Comparison of ENCODE assay signal across 11 cellular contexts in the genomic region with DNA sequence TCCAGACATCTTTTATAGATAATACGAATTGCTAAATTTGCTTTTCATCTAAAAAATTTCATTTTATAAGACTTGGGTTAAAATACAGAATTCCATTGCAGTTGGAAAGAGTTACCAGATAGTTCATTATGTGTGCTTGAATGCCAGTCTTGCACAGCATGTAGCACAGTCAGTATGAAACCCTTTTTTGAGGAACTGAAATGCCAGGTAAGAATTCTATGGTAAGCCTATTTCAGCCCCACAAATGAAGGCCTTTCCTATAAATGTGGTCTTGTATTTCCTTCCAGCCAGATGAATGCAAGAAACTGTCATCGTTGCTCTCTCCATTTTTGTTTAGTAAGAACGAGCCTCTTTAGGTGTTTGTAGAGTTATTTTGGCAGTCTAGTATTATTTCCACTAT.
DNase-seq lines count a peak whose midpoint lies in the region; ATAC-seq and TF ChIP-seq lines count a peak whose summit lies in the region.
"Had no signal": no experiment of that assay in that cellular context is flagged by ENCODE, and none has a peak within 500 bp of the region (broad histone marks: within the 10 kb centered on the region; RNA-seq: fewer than 3 reads in every experiment).

No MANE protein-coding gene starts in this region.

- H3K27ac Mint-ChIP-seq in activated CD4-positive, alpha-beta T cell treated with anti-CD3 and anti-CD28 coated beads, Interleukin-2, amount 10 ng/mL, durations not matched to agents 24 days and 14 days, result no peak overlapping the region
- H3K27ac Mint-ChIP-seq: T-cell had no signal

- no peaks in the 10 kb centered on the region for H3K4me1 Mint-ChIP-seq in activated CD4-positive, alpha-beta T cell treated with anti-CD3 and anti-CD28 coated beads, Interleukin-2, amount 10 ng/mL, durations not matched to agents 24 days and 14 days

- no peaks in the 10 kb centered on the region for H3K9me3 ChIP-seq in left lung
- no peaks in the 10 kb centered on the region for H3K9me3 ChIP-seq in mucosa of descending colon

- intact Hi-C loops in left lung (cut with DNase I), result no loop called here
- intact Hi-C loops in activated CD4-positive, alpha-beta T cell treated with anti-CD3 and anti-CD28 coated beads, Interleukin-2, amount 10 ng/mL, durations not matched to agents 24 days and 14 days (cut with micrococcal nuclease), result no loop called here
- intact Hi-C loops in mucosa of descending colon (cut with DNase I, micrococcal nuclease), result no loop called here

- TF ChIP-seq CTCF in left lung (IDR thresholded peaks at IDR 0.05) (no peak), mucosa of descending colon (IDR thresholded peaks at IDR 0.05) (no peak)

- peak; percentile 79 for DNase-seq in RPMI8226
- no peak for DNase-seq in left lung
- no peak for DNase-seq in KBM-7
- no peak for DNase-seq in activated CD4-positive, alpha-beta T cell treated with anti-CD3 and anti-CD28 coated beads, Interleukin-2, amount 10 ng/mL, durations not matched to agents 24 days and 14 days
- no peak for DNase-seq in mucosa of descending colon
- DNase-seq: kidney glomerular epithelial cell, T-cell had no signal

- no peaks in the 10 kb centered on the region for H3K9me3 Mint-ChIP-seq in activated CD4-positive, alpha-beta T cell treated with anti-CD3 and anti-CD28 coated beads, Interleukin-2, amount 10 ng/mL, durations not matched to agents 24 days and 14 days
- H3K9me3 Mint-ChIP-seq: T-cell had no signal

- H3K27me3 ChIP-seq in left lung, result no peaks in the 10 kb centered on the region

- no peaks in the 10 kb centered on the region for H3K27me3 Mint-ChIP-seq in activated CD4-positive, alpha-beta T cell treated with anti-CD3 and anti-CD28 coated beads, Interleukin-2, amount 10 ng/mL, durations not matched to agents 24 days and 14 days
- H3K27me3 Mint-ChIP-seq: T-cell had no signal

- H3K36me3 ChIP-seq in left lung, result peaks cover 0 to 68% of the 10 kb centered on the region in 2 donors
- H3K36me3 ChIP-seq in mucosa of descending colon (ENCODE audit: low read depth), result no peaks in the 10 kb centered on the region

- H3K36me3 Mint-ChIP-seq in activated CD4-positive, alpha-beta T cell treated with anti-CD3 and anti-CD28 coated beads, Interleukin-2, amount 10 ng/mL, durations not matched to agents 24 days and 14 days (ENCODE audit: low read depth), result peaks cover 9% of the 10 kb centered on the region

- in situ Hi-C loops in KBM-7 (cut with MboI; ENCODE audit: low pct_unique_long_range_greater_than_20kb, low sequenced_read_pairs), result no loop called here

- H3K4me3 ChIP-seq in left lung (no peak overlapping the region), mucosa of descending colon (no peak overlapping the region)
- H3K4me3 ChIP-seq: K562 had no signal

- peak; percentile 98 for ATAC-seq in GM18861 (IDR thresholded peaks at IDR 0.05; ENCODE audit: unreplicated experiment)
- ATAC-seq in GM21526 (IDR thresholded peaks at IDR 0.05; ENCODE audit: low FRiP score, unreplicated experiment), result peak; percentile 98
- peak; percentile 98 for ATAC-seq in HG03095 (IDR thresholded peaks at IDR 0.05; ENCODE audit: unreplicated experiment)
- ATAC-seq in left lung, result no peak
- ATAC-seq in mucosa of descending colon, result no peak
- ATAC-seq: K562, T-cell had no signal

- H3K27ac ChIP-seq in left lung, result no peak overlapping the region

- H3K4me3 Mint-ChIP-seq in activated CD4-positive, alpha-beta T cell treated with anti-CD3 and anti-CD28 coated beads, Interleukin-2, amount 10 ng/mL, durations not matched to agents 24 days and 14 days, result no peak overlapping the region
- H3K4me3 Mint-ChIP-seq: T-cell had no signal

- H3K4me1 ChIP-seq in left lung (peaks cover 0 to 4% of the 10 kb centered on the region in 2 donors), mucosa of descending colon (ENCODE audit: low read depth) (no peaks in the 10 kb centered on the region)

Comparison
In these comparisons a context has a peak if more than half of its experiments do, and no peak if none do; other contexts are left out.
1. ATAC-seq: peak in GM18861 (single experiment), GM21526 (single experiment) and HG03095 (single experiment); none in left lung (single experiment) and mucosa of descending colon (single experiment).